In the genomic region with DNA sequence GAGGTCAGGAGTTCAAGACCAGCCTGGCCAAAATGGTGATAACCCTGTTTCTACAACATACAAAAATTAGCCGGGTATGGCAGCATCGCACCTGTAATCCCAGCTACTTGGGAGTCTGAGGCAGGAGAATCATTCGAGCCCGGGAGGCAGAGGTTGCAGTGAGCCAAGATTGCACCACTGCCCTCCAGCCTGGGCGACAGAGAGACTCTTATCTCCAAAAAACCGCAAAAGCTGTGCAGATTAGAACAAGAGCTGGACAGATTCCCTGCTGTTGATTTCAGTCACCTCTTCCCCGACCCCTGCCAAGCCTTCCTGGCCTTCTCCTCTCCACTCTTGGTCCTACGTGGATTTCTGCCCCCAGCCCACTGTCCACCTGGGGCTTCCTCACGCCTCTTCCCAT, we compare ENCODE assay signal across 2 cellular contexts.
TF ChIP-seq lines count a peak whose summit lies in the region.

No MANE protein-coding gene starts in this region.

TF ChIP-seq in HCT116, 20 proteins besides CTCF, POLR2A, EP300 and RAD21:
- TF ChIP-seq, protein P1, sequence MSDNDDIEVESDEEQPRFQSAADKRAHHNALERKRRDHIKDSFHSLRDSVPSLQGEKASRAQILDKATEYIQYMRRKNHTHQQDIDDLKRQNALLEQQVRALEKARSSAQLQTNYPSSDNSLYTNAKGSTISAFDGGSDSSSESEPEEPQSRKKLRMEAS (IDR thresholded peaks at IDR 0.05), result no peak
- TF ChIP-seq, protein P2, sequence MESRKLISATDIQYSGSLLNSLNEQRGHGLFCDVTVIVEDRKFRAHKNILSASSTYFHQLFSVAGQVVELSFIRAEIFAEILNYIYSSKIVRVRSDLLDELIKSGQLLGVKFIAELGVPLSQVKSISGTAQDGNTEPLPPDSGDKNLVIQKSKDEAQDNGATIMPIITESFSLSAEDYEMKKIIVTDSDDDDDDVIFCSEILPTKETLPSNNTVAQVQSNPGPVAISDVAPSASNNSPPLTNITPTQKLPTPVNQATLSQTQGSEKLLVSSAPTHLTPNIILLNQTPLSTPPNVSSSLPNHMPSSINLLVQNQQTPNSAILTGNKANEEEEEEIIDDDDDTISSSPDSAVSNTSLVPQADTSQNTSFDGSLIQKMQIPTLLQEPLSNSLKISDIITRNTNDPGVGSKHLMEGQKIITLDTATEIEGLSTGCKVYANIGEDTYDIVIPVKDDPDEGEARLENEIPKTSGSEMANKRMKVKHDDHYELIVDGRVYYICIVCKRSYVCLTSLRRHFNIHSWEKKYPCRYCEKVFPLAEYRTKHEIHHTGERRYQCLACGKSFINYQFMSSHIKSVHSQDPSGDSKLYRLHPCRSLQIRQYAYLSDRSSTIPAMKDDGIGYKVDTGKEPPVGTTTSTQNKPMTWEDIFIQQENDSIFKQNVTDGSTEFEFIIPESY (IDR thresholded peaks at IDR 0.05; ENCODE audit: extremely low read depth, insufficient replicate concordance, low read length), result no peak
- TF ChIP-seq ZNF274 (IDR thresholded peaks at IDR 0.05; ENCODE audit: low read depth, low read length) (no peak), SIN3A (IDR thresholded peaks at IDR 0.05; ENCODE audit: low read depth) (no peak), ELF1 (IDR thresholded peaks at IDR 0.05; ENCODE audit: borderline replicate concordance, low read depth) (no peak), CEBPB (IDR thresholded peaks at IDR 0.05; ENCODE audit: low read depth) (no peak), SRF (IDR thresholded peaks at IDR 0.05; ENCODE audit: low read depth) (no peak), EGR1 (IDR thresholded peaks at IDR 0.05; ENCODE audit: low read depth) (no peak), ZFX (IDR thresholded peaks at IDR 0.05) (no peak), JUND (IDR thresholded peaks at IDR 0.05) (no peak), TCF7L2 (IDR thresholded peaks at IDR 0.05; ENCODE audit: borderline replicate concordance, extremely low read depth, insufficient read depth, insufficient read length) (no peak), CBX3 (IDR thresholded peaks at IDR 0.05; ENCODE audit: low read depth) (no peak)
- TF ChIP-seq, protein P3, sequence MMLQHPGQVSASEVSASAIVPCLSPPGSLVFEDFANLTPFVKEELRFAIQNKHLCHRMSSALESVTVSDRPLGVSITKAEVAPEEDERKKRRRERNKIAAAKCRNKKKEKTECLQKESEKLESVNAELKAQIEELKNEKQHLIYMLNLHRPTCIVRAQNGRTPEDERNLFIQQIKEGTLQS (IDR thresholded peaks at IDR 0.05), result no peak
- TF ChIP-seq, protein P4, sequence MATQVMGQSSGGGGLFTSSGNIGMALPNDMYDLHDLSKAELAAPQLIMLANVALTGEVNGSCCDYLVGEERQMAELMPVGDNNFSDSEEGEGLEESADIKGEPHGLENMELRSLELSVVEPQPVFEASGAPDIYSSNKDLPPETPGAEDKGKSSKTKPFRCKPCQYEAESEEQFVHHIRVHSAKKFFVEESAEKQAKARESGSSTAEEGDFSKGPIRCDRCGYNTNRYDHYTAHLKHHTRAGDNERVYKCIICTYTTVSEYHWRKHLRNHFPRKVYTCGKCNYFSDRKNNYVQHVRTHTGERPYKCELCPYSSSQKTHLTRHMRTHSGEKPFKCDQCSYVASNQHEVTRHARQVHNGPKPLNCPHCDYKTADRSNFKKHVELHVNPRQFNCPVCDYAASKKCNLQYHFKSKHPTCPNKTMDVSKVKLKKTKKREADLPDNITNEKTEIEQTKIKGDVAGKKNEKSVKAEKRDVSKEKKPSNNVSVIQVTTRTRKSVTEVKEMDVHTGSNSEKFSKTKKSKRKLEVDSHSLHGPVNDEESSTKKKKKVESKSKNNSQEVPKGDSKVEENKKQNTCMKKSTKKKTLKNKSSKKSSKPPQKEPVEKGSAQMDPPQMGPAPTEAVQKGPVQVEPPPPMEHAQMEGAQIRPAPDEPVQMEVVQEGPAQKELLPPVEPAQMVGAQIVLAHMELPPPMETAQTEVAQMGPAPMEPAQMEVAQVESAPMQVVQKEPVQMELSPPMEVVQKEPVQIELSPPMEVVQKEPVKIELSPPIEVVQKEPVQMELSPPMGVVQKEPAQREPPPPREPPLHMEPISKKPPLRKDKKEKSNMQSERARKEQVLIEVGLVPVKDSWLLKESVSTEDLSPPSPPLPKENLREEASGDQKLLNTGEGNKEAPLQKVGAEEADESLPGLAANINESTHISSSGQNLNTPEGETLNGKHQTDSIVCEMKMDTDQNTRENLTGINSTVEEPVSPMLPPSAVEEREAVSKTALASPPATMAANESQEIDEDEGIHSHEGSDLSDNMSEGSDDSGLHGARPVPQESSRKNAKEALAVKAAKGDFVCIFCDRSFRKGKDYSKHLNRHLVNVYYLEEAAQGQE (IDR thresholded peaks at IDR 0.05; ENCODE audit: low read depth), result no peak

TF ChIP-seq in K562, 482 proteins besides CTCF, POLR2A, EP300 and RAD21:
- TF ChIP-seq PYGO2 (tag; IDR thresholded peaks at IDR 0.05), result no peak
- no peak for TF ChIP-seq SMAD3 (CRISPR knock-in tag; conservative IDR thresholded peaks at IDR 0.05)
- TF ChIP-seq, protein P5, sequence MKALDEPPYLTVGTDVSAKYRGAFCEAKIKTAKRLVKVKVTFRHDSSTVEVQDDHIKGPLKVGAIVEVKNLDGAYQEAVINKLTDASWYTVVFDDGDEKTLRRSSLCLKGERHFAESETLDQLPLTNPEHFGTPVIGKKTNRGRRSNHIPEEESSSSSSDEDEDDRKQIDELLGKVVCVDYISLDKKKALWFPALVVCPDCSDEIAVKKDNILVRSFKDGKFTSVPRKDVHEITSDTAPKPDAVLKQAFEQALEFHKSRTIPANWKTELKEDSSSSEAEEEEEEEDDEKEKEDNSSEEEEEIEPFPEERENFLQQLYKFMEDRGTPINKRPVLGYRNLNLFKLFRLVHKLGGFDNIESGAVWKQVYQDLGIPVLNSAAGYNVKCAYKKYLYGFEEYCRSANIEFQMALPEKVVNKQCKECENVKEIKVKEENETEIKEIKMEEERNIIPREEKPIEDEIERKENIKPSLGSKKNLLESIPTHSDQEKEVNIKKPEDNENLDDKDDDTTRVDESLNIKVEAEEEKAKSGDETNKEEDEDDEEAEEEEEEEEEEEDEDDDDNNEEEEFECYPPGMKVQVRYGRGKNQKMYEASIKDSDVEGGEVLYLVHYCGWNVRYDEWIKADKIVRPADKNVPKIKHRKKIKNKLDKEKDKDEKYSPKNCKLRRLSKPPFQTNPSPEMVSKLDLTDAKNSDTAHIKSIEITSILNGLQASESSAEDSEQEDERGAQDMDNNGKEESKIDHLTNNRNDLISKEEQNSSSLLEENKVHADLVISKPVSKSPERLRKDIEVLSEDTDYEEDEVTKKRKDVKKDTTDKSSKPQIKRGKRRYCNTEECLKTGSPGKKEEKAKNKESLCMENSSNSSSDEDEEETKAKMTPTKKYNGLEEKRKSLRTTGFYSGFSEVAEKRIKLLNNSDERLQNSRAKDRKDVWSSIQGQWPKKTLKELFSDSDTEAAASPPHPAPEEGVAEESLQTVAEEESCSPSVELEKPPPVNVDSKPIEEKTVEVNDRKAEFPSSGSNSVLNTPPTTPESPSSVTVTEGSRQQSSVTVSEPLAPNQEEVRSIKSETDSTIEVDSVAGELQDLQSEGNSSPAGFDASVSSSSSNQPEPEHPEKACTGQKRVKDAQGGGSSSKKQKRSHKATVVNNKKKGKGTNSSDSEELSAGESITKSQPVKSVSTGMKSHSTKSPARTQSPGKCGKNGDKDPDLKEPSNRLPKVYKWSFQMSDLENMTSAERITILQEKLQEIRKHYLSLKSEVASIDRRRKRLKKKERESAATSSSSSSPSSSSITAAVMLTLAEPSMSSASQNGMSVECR (CRISPR knock-in tag; IDR thresholded peaks at IDR 0.05), result no peak
- TF ChIP-seq CEBPB (tag; IDR thresholded peaks at IDR 0.05), result peak; percentile 50
- peak; percentile 36; the same call in 1 of the 2 replicates for TF ChIP-seq ZNF766 (CRISPR knock-in tag; conservative IDR thresholded peaks at IDR 0.05)
- TF ChIP-seq, protein P6, sequence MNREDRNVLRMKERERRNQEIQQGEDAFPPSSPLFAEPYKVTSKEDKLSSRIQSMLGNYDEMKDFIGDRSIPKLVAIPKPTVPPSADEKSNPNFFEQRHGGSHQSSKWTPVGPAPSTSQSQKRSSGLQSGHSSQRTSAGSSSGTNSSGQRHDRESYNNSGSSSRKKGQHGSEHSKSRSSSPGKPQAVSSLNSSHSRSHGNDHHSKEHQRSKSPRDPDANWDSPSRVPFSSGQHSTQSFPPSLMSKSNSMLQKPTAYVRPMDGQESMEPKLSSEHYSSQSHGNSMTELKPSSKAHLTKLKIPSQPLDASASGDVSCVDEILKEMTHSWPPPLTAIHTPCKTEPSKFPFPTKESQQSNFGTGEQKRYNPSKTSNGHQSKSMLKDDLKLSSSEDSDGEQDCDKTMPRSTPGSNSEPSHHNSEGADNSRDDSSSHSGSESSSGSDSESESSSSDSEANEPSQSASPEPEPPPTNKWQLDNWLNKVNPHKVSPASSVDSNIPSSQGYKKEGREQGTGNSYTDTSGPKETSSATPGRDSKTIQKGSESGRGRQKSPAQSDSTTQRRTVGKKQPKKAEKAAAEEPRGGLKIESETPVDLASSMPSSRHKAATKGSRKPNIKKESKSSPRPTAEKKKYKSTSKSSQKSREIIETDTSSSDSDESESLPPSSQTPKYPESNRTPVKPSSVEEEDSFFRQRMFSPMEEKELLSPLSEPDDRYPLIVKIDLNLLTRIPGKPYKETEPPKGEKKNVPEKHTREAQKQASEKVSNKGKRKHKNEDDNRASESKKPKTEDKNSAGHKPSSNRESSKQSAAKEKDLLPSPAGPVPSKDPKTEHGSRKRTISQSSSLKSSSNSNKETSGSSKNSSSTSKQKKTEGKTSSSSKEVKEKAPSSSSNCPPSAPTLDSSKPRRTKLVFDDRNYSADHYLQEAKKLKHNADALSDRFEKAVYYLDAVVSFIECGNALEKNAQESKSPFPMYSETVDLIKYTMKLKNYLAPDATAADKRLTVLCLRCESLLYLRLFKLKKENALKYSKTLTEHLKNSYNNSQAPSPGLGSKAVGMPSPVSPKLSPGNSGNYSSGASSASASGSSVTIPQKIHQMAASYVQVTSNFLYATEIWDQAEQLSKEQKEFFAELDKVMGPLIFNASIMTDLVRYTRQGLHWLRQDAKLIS (CRISPR knock-in tag; IDR thresholded peaks at IDR 0.05), result no peak
- no peak for TF ChIP-seq MTA1 (IDR thresholded peaks at IDR 0.05; ENCODE audit: borderline replicate concordance)
- peak; percentile 54; the same call in 1 of the 2 replicates for TF ChIP-seq ESRRA (IDR thresholded peaks at IDR 0.05; ENCODE audit: borderline replicate concordance, low read depth)
- TF ChIP-seq, protein P7, sequence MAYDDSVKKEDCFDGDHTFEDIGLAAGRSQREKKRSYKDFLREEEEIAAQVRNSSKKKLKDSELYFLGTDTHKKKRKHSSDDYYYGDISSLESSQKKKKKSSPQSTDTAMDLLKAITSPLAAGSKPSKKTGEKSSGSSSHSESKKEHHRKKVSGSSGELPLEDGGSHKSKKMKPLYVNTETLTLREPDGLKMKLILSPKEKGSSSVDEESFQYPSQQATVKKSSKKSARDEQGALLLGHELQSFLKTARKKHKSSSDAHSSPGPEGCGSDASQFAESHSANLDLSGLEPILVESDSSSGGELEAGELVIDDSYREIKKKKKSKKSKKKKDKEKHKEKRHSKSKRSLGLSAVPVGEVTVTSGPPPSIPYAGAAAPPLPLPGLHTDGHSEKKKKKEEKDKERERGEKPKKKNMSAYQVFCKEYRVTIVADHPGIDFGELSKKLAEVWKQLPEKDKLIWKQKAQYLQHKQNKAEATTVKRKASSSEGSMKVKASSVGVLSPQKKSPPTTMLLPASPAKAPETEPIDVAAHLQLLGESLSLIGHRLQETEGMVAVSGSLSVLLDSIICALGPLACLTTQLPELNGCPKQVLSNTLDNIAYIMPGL (CRISPR knock-in tag; IDR thresholded peaks at IDR 0.05), result no peak
- TF ChIP-seq CEBPG (CRISPR knock-in tag; IDR thresholded peaks at IDR 0.05), result no peak
- TF ChIP-seq CEBPG (tag; conservative IDR thresholded peaks at IDR 0.05 in 1 of 2, IDR thresholded peaks at IDR 0.05 in 1 of 2), result peak; percentile 44 to 79; a peak in 2 of 4 replicates
- TF ChIP-seq HDAC6 (IDR thresholded peaks at IDR 0.05; ENCODE audit: low read depth, low read length), result no peak
- no peak for TF ChIP-seq PPARD (CRISPR knock-in tag; IDR thresholded peaks at IDR 0.05)
- TF ChIP-seq RCOR1 (IDR thresholded peaks at IDR 0.05; ENCODE audit: borderline replicate concordance in 1 of 2, low read depth in 2 of 2, low read length in 2 of 2), result peak in 1 of 2 experiments; percentile 68; a peak in 2 of 4 replicates
- TF ChIP-seq SNRNP70 (optimal IDR thresholded peaks at IDR 0.05; ENCODE audit: low read depth, low read length), result no peak
- no peak for TF ChIP-seq FOXA1 (IDR thresholded peaks at IDR 0.05; ENCODE audit: borderline replicate concordance)
- peak; percentile 70 to 76 for TF ChIP-seq KDM1A (IDR thresholded peaks at IDR 0.05)
- no peak for TF ChIP-seq ID3 (CRISPR knock-in tag; IDR thresholded peaks at IDR 0.05)
- no peak for TF ChIP-seq ID3 (tag; IDR thresholded peaks at IDR 0.05)
- TF ChIP-seq ZNF785 (CRISPR knock-in tag; IDR thresholded peaks at IDR 0.05), result no peak
- TF ChIP-seq, protein P1 (CRISPR knock-in tag; IDR thresholded peaks at IDR 0.05), result no peak
- no peak for TF ChIP-seq POLR2AphosphoS5 (IDR thresholded peaks at IDR 0.05; ENCODE audit: control insufficient read depth, insufficient read depth, low read depth, low read length)
- no peak for TF ChIP-seq CCAR2 (IDR thresholded peaks at IDR 0.05; ENCODE audit: low read depth, low read length)
- TF ChIP-seq POLR3A (IDR thresholded peaks at IDR 0.05; ENCODE audit: borderline replicate concordance, extremely low read depth, insufficient read depth, insufficient read length), result no peak
